ENCODE assay signal across 1 cellular context in the genomic region with DNA sequence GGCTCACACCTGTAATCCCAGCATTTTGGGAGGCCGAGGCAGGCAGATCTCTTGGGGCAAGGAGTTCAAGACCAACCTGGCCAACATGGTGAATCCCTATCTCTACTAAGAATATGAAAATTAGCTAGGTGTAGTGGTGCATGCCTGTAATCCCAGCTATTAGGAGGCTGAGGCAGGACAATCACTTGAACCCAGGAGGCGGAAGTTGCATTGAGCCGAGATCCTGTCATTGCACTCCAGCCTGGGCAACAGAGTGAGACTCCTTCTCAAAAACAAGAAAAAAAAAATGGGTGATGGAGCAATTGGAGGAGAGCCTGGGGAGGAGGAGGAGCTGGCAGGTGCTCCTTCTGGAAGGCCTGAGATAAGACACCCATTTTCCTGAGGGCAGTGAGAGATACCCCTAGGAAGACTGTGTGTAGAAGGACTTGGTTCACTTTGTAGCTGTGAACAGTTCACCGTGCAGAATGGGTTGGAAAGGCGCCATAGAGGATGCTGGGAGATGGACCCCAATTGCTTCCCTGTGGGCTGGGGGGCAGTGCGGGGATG.
A peak's percentile ranks its signal among the peaks of the same experiment; 100 is the strongest.
TF ChIP-seq lines count a peak whose summit lies in the region.

No MANE protein-coding gene starts in this region.

TF ChIP-seq in K562, 482 proteins besides CTCF, POLR2A, EP300 and RAD21 (continued from another document and continues in another):
- TF ChIP-seq, protein P1, sequence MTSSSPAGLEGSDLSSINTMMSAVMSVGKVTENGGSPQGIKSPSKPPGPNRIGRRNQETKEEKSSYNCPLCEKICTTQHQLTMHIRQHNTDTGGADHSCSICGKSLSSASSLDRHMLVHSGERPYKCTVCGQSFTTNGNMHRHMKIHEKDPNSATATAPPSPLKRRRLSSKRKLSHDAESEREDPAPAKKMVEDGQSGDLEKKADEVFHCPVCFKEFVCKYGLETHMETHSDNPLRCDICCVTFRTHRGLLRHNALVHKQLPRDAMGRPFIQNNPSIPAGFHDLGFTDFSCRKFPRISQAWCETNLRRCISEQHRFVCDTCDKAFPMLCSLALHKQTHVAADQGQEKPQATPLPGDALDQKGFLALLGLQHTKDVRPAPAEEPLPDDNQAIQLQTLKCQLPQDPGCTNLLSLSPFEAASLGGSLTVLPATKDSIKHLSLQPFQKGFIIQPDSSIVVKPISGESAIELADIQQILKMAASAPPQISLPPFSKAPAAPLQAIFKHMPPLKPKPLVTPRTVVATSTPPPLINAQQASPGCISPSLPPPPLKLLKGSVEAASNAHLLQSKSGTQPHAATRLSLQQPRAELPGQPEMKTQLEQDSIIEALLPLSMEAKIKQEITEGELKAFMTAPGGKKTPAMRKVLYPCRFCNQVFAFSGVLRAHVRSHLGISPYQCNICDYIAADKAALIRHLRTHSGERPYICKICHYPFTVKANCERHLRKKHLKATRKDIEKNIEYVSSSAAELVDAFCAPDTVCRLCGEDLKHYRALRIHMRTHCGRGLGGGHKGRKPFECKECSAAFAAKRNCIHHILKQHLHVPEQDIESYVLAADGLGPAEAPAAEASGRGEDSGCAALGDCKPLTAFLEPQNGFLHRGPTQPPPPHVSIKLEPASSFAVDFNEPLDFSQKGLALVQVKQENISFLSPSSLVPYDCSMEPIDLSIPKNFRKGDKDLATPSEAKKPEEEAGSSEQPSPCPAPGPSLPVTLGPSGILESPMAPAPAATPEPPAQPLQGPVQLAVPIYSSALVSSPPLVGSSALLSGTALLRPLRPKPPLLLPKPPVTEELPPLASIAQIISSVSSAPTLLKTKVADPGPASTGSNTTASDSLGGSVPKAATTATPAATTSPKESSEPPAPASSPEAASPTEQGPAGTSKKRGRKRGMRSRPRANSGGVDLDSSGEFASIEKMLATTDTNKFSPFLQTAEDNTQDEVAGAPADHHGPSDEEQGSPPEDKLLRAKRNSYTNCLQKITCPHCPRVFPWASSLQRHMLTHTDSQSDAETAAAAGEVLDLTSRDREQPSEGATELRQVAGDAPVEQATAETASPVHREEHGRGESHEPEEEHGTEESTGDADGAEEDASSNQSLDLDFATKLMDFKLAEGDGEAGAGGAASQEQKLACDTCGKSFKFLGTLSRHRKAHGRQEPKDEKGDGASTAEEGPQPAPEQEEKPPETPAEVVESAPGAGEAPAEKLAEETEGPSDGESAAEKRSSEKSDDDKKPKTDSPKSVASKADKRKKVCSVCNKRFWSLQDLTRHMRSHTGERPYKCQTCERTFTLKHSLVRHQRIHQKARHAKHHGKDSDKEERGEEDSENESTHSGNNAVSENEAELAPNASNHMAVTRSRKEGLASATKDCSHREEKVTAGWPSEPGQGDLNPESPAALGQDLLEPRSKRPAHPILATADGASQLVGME (CRISPR knock-in tag; IDR thresholded peaks at IDR 0.05): no peak
- TF ChIP-seq, protein P2, sequence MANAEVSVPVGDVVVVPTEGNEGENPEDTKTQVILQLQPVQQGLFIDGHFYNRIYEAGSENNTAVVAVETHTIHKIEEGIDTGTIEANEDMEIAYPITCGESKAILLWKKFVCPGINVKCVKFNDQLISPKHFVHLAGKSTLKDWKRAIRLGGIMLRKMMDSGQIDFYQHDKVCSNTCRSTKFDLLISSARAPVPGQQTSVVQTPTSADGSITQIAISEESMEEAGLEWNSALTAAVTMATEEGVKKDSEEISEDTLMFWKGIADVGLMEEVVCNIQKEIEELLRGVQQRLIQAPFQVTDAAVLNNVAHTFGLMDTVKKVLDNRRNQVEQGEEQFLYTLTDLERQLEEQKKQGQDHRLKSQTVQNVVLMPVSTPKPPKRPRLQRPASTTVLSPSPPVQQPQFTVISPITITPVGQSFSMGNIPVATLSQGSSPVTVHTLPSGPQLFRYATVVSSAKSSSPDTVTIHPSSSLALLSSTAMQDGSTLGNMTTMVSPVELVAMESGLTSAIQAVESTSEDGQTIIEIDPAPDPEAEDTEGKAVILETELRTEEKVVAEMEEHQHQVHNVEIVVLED (CRISPR knock-in tag; IDR thresholded peaks at IDR 0.05): no peak
- TF ChIP-seq ZNF24 (IDR thresholded peaks at IDR 0.05): no peak
- no peak for TF ChIP-seq NCOA2 (IDR thresholded peaks at IDR 0.05; ENCODE audit: partially characterized antibody in 2 of 2)
- TF ChIP-seq, protein P3, sequence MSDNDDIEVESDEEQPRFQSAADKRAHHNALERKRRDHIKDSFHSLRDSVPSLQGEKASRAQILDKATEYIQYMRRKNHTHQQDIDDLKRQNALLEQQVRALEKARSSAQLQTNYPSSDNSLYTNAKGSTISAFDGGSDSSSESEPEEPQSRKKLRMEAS (CRISPR knock-in tag; IDR thresholded peaks at IDR 0.05): no peak
- TF ChIP-seq ZNF717 (CRISPR knock-in tag; IDR thresholded peaks at IDR 0.05): no peak
- TF ChIP-seq, protein P4, sequence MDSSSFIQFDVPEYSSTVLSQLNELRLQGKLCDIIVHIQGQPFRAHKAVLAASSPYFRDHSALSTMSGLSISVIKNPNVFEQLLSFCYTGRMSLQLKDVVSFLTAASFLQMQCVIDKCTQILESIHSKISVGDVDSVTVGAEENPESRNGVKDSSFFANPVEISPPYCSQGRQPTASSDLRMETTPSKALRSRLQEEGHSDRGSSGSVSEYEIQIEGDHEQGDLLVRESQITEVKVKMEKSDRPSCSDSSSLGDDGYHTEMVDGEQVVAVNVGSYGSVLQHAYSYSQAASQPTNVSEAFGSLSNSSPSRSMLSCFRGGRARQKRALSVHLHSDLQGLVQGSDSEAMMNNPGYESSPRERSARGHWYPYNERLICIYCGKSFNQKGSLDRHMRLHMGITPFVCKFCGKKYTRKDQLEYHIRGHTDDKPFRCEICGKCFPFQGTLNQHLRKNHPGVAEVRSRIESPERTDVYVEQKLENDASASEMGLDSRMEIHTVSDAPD (CRISPR knock-in tag; IDR thresholded peaks at IDR 0.05): no peak
- TF ChIP-seq, protein P5, sequence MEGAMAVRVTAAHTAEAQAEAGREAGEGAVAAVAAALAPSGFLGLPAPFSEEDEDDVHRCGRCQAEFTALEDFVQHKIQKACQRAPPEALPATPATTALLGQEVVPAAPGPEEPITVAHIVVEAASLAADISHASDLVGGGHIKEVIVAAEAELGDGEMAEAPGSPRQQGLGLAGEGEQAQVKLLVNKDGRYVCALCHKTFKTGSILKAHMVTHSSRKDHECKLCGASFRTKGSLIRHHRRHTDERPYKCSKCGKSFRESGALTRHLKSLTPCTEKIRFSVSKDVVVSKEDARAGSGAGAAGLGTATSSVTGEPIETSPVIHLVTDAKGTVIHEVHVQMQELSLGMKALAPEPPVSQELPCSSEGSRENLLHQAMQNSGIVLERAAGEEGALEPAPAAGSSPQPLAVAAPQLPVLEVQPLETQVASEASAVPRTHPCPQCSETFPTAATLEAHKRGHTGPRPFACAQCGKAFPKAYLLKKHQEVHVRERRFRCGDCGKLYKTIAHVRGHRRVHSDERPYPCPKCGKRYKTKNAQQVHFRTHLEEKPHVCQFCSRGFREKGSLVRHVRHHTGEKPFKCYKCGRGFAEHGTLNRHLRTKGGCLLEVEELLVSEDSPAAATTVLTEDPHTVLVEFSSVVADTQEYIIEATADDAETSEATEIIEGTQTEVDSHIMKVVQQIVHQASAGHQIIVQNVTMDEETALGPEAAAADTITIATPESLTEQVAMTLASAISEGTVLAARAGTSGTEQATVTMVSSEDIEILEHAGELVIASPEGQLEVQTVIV (CRISPR knock-in tag; IDR thresholded peaks at IDR 0.05; ENCODE audit: borderline replicate concordance): no peak
- no peak for TF ChIP-seq PCBP2 (IDR thresholded peaks at IDR 0.05; ENCODE audit: low read depth, low read length, poor library complexity, severe bottlenecking)
- no peak for TF ChIP-seq CAMTA2 (CRISPR knock-in tag; conservative IDR thresholded peaks at IDR 0.05)
- TF ChIP-seq ZZZ3 (IDR thresholded peaks at IDR 0.05): no peak
- TF ChIP-seq SAFB (IDR thresholded peaks at IDR 0.05; ENCODE audit: borderline replicate concordance, low read depth, low read length): no peak
- 0 out of 2 replicates have a peak, but pooled peaks have one; percentile 12 for TF ChIP-seq HDAC2 (IDR thresholded peaks at IDR 0.05)
- TF ChIP-seq, protein P6, sequence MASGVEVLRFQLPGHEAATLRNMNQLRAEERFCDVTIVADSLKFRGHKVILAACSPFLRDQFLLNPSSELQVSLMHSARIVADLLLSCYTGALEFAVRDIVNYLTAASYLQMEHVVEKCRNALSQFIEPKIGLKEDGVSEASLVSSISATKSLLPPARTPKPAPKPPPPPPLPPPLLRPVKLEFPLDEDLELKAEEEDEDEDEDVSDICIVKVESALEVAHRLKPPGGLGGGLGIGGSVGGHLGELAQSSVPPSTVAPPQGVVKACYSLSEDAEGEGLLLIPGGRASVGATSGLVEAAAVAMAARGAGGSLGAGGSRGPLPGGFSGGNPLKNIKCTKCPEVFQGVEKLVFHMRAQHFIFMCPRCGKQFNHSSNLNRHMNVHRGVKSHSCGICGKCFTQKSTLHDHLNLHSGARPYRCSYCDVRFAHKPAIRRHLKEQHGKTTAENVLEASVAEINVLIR (CRISPR knock-in tag; IDR thresholded peaks at IDR 0.05): no peak
- TF ChIP-seq TEAD4 (IDR thresholded peaks at IDR 0.05; ENCODE audit: low read length): 0 out of 2 replicates have a peak, but pooled peaks have one; percentile 18
- no peak for TF ChIP-seq TEAD4 (CRISPR knock-in tag; IDR thresholded peaks at IDR 0.05; ENCODE audit: borderline replicate concordance)
- TF ChIP-seq ZNF584 (CRISPR knock-in tag; IDR thresholded peaks at IDR 0.05; ENCODE audit: low read depth): no peak
- no peak for TF ChIP-seq BMI1 (IDR thresholded peaks at IDR 0.05; ENCODE audit: low read length)
- TF ChIP-seq POLR2G (IDR thresholded peaks at IDR 0.05; ENCODE audit: low read depth, low read length): no peak
- TF ChIP-seq NR1H2 (CRISPR knock-in tag; IDR thresholded peaks at IDR 0.05): no peak
- no peak for TF ChIP-seq RAD51 (IDR thresholded peaks at IDR 0.05; ENCODE audit: borderline replicate concordance, low read depth)
- TF ChIP-seq RBM25 (IDR thresholded peaks at IDR 0.05; ENCODE audit: low read depth, low read length, severe bottlenecking): no peak
- TF ChIP-seq HNRNPL (IDR thresholded peaks at IDR 0.05; ENCODE audit: low read depth, low read length): no peak
- TF ChIP-seq DIDO1 (tag; IDR thresholded peaks at IDR 0.05; ENCODE audit: low read depth): no peak
- peak; percentile 78 for TF ChIP-seq ZNF384 (IDR thresholded peaks at IDR 0.05; ENCODE audit: low read depth, low read length)
- TF ChIP-seq, protein P7, sequence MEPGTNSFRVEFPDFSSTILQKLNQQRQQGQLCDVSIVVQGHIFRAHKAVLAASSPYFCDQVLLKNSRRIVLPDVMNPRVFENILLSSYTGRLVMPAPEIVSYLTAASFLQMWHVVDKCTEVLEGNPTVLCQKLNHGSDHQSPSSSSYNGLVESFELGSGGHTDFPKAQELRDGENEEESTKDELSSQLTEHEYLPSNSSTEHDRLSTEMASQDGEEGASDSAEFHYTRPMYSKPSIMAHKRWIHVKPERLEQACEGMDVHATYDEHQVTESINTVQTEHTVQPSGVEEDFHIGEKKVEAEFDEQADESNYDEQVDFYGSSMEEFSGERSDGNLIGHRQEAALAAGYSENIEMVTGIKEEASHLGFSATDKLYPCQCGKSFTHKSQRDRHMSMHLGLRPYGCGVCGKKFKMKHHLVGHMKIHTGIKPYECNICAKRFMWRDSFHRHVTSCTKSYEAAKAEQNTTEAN (CRISPR knock-in tag; IDR thresholded peaks at IDR 0.05): no peak
- TF ChIP-seq ZNF134 (CRISPR knock-in tag; conservative IDR thresholded peaks at IDR 0.05): no peak
- TF ChIP-seq CREM (IDR thresholded peaks at IDR 0.05; ENCODE audit: low read depth): no peak
- peak; percentile 67 for TF ChIP-seq TAL1 (IDR thresholded peaks at IDR 0.05)
- TF ChIP-seq ZFPM2 (CRISPR knock-in tag; IDR thresholded peaks at IDR 0.05): no peak
- no peak for TF ChIP-seq CCAR2 (IDR thresholded peaks at IDR 0.05; ENCODE audit: low read depth, low read length)
- no peak for TF ChIP-seq FOS (IDR thresholded peaks at IDR 0.05; ENCODE audit: extremely low read depth, insufficient read length)
- no peak for TF ChIP-seq MCM7 (IDR thresholded peaks at IDR 0.05)
- no peak for TF ChIP-seq PTBP1 (IDR thresholded peaks at IDR 0.05; ENCODE audit: low read depth, low read length)
- TF ChIP-seq SMARCB1 (IDR thresholded peaks at IDR 0.05; ENCODE audit: insufficient read length, low read depth): no peak
- peak in 1 of 2 experiments; percentile 36; a peak in 1 of 4 replicates for TF ChIP-seq TRIM24 (IDR thresholded peaks at IDR 0.05)
- TF ChIP-seq, protein P8, sequence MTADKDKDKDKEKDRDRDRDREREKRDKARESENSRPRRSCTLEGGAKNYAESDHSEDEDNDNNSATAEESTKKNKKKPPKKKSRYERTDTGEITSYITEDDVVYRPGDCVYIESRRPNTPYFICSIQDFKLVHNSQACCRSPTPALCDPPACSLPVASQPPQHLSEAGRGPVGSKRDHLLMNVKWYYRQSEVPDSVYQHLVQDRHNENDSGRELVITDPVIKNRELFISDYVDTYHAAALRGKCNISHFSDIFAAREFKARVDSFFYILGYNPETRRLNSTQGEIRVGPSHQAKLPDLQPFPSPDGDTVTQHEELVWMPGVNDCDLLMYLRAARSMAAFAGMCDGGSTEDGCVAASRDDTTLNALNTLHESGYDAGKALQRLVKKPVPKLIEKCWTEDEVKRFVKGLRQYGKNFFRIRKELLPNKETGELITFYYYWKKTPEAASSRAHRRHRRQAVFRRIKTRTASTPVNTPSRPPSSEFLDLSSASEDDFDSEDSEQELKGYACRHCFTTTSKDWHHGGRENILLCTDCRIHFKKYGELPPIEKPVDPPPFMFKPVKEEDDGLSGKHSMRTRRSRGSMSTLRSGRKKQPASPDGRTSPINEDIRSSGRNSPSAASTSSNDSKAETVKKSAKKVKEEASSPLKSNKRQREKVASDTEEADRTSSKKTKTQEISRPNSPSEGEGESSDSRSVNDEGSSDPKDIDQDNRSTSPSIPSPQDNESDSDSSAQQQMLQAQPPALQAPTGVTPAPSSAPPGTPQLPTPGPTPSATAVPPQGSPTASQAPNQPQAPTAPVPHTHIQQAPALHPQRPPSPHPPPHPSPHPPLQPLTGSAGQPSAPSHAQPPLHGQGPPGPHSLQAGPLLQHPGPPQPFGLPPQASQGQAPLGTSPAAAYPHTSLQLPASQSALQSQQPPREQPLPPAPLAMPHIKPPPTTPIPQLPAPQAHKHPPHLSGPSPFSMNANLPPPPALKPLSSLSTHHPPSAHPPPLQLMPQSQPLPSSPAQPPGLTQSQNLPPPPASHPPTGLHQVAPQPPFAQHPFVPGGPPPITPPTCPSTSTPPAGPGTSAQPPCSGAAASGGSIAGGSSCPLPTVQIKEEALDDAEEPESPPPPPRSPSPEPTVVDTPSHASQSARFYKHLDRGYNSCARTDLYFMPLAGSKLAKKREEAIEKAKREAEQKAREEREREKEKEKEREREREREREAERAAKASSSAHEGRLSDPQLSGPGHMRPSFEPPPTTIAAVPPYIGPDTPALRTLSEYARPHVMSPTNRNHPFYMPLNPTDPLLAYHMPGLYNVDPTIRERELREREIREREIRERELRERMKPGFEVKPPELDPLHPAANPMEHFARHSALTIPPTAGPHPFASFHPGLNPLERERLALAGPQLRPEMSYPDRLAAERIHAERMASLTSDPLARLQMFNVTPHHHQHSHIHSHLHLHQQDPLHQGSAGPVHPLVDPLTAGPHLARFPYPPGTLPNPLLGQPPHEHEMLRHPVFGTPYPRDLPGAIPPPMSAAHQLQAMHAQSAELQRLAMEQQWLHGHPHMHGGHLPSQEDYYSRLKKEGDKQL (CRISPR knock-in tag; IDR thresholded peaks at IDR 0.05; ENCODE audit: borderline replicate concordance): no peak
- TF ChIP-seq TCF3 (CRISPR knock-in tag; IDR thresholded peaks at IDR 0.05): peak; percentile 55
- no peak for TF ChIP-seq RFX5 (IDR thresholded peaks at IDR 0.05; ENCODE audit: low read depth, low read length)
- TF ChIP-seq GATA2 (CRISPR knock-in tag; IDR thresholded peaks at IDR 0.05): no peak
- no peak for TF ChIP-seq HDGF (IDR thresholded peaks at IDR 0.05)
- TF ChIP-seq ZNF263 (CRISPR knock-in tag; IDR thresholded peaks at IDR 0.05; ENCODE audit: borderline replicate concordance): peak; percentile 99
